ENCODE assay signal across 6 cellular contexts in genomic region chr10:133377818-133378250, GRCh38. TPM values are rescaled to one million over a fixed set of nuclear protein-coding genes. Genes with fewer than 3 reads are reported as not detected.
A peak's percentile ranks its signal among the peaks of the same experiment; 100 is the strongest.
DNase-seq lines count a peak whose midpoint lies in the region; ATAC-seq and TF ChIP-seq lines count a peak whose summit lies in the region.

No MANE protein-coding gene starts in this region.

- no peaks in the 10 kb centered on the region for H3K36me3 ChIP-seq in iPS-18a (ENCODE audit: control insufficient read depth, low read depth, low read length)
- H3K36me3 ChIP-seq in upper lobe of right lung, result no peaks in the 10 kb centered on the region

- H3K27ac Mint-ChIP-seq in activated naive CD4-positive, alpha-beta T cell treated with anti-CD3 and anti-CD28 coated beads for 36 hours, result no peak overlapping the region

- H3K27me3 Mint-ChIP-seq in activated naive CD4-positive, alpha-beta T cell treated with anti-CD3 and anti-CD28 coated beads for 36 hours (ENCODE audit: low read depth), result no peaks in the 10 kb centered on the region

- H3K4me1 Mint-ChIP-seq in activated naive CD4-positive, alpha-beta T cell treated with anti-CD3 and anti-CD28 coated beads for 36 hours (ENCODE audit: low read depth), result peaks cover 5% of the 10 kb centered on the region

- peak overlapping the region; percentile 74 for H3K4me3 Mint-ChIP-seq in activated naive CD4-positive, alpha-beta T cell treated with anti-CD3 and anti-CD28 coated beads for 36 hours

- TF ChIP-seq CTCF in upper lobe of right lung (IDR thresholded peaks at IDR 0.05), result no peak

- H3K9me3 ChIP-seq in iPS-18a (ENCODE audit: control insufficient read depth, low read depth, low read length) (no peaks in the 10 kb centered on the region), upper lobe of right lung (no peaks in the 10 kb centered on the region)

- CTCF ChIA-PET in activated naive CD4-positive, alpha-beta T cell treated with anti-CD3 and anti-CD28 coated beads for 36 hours (lab: Charles Lee), result interaction anchor here (0.7 to 0.8 kb wide), 2 partner anchors 10 to 48 kb away, joined by 3 to 5 read pairs; no protein-coding TSS in a partner anchor

- intact Hi-C loops in activated naive CD4-positive, alpha-beta T cell treated with anti-CD3 and anti-CD28 coated beads for 36 hours (cut with micrococcal nuclease), result loop anchor here (1.0 to 5.0 kb wide), 3 partner anchors 16 to 121 kb away; partner anchors contain the start of genes MTG1, TUBGCP2 and ZNF511
- intact Hi-C loops in upper lobe of right lung (cut with DNase I), result no loop called here

- H3K27ac ChIP-seq in iPS-18a (ENCODE audit: low read length) (no peak overlapping the region), upper lobe of right lung (peak overlapping the region; percentile 82)

- ATAC-seq in upper lobe of right lung (no peak), GM18517 (IDR thresholded peaks at IDR 0.05; ENCODE audit: unreplicated experiment) (no peak)

- H3K27me3 ChIP-seq in iPS-18a (ENCODE audit: control insufficient read depth, insufficient read depth, low read length) (peaks cover 57% of the 10 kb centered on the region), upper lobe of right lung (no peaks in the 10 kb centered on the region)

- H3K4me3 ChIP-seq in iPS-18a (ENCODE audit: low read length), result peak overlapping the region; percentile 75
- peak overlapping the region; percentile 81 for H3K4me3 ChIP-seq in upper lobe of right lung

- H3K4me1 ChIP-seq in iPS-18a (ENCODE audit: control insufficient read depth, low read depth, low read length) (peaks cover 2% of the 10 kb centered on the region), upper lobe of right lung (peaks cover 15% of the 10 kb centered on the region)

- H3K36me3 Mint-ChIP-seq in activated naive CD4-positive, alpha-beta T cell treated with anti-CD3 and anti-CD28 coated beads for 36 hours (ENCODE audit: low read depth), result no peaks in the 10 kb centered on the region

- H3K9me3 Mint-ChIP-seq in activated naive CD4-positive, alpha-beta T cell treated with anti-CD3 and anti-CD28 coated beads for 36 hours, result no peaks in the 10 kb centered on the region

- DNase-seq in activated naive CD4-positive, alpha-beta T cell treated with anti-CD3 and anti-CD28 coated beads for 36 hours, result no peak
- DNase-seq in activated naive CD4-positive, alpha-beta T cell treated with Interleukin-2 at 50 U/mL for 16 hours, result no peak
- DNase-seq in upper lobe of right lung, result no peak
- no peak for DNase-seq in NCI-H1092 treated with DMSO at 0.1 percent for 48 hours (lab: John Stamatoyannopoulos, UW)

- H3K9ac ChIP-seq in iPS-18a (ENCODE audit: low read length), result no peak overlapping the region

RNA-seq across cellular contexts. Expression of gene PAOX, which starts 1.2 kb away (rescaled TPM):
- total RNA-seq in activated naive CD4-positive, alpha-beta T cell treated with anti-CD3 and anti-CD28 coated beads for 36 hours, result 1 to 10 TPM; 4.4 to 5.0 TPM
- 6.0 TPM for total RNA-seq in upper lobe of right lung

RNA-seq across cellular contexts. Expression of gene ECHS1, which starts 4.7 kb away (rescaled TPM):
- 10 to 100 TPM; 45.8 to 48.7 TPM for total RNA-seq in activated naive CD4-positive, alpha-beta T cell treated with anti-CD3 and anti-CD28 coated beads for 36 hours
- 55.8 TPM for total RNA-seq in upper lobe of right lung

RNA-seq across cellular contexts. Expression of gene MTG1, which starts 16.1 kb away (rescaled TPM):
- total RNA-seq in activated naive CD4-positive, alpha-beta T cell treated with anti-CD3 and anti-CD28 coated beads for 36 hours, result 10 to 100 TPM; 31.6 to 32.9 TPM
- 33.0 TPM for total RNA-seq in upper lobe of right lung

RNA-seq across cellular contexts. Expression of gene FUOM, which starts 20.0 kb away (rescaled TPM):
- total RNA-seq in activated naive CD4-positive, alpha-beta T cell treated with anti-CD3 and anti-CD28 coated beads for 36 hours, result 10 to 100 TPM; 29.9 to 34.9 TPM
- 21.2 TPM for total RNA-seq in upper lobe of right lung

RNA-seq across cellular contexts. Expression of gene PRAP1, which starts 30.7 kb away (rescaled TPM):
- total RNA-seq in activated naive CD4-positive, alpha-beta T cell treated with anti-CD3 and anti-CD28 coated beads for 36 hours, result not detected
- not detected for total RNA-seq in upper lobe of right lung
